Comparison of ENCODE assay signal across 11 cellular contexts in the genomic region with DNA sequence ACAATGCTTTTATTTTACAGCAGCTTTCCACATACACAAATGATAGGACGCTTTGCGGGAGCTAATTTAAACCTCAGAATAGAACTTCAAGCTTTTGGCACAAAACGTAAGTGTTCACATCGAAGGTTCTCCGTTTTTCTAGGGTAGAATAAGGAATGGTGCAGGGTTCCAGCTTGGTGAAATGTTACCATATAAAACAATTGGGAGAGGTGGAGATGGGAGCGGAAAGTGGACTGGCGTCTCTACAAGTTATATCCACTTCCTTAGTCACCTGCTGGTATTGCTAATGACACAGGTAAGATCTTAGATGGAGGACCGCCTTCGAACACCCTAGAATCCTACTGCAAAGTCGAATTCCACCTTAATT. TPM values are rescaled to one million over a fixed set of nuclear protein-coding genes. Genes with fewer than 3 reads are reported as not detected.
DNase-seq lines count a peak whose midpoint lies in the region; ATAC-seq and TF ChIP-seq lines count a peak whose summit lies in the region.
"Had no signal": no experiment of that assay in that cellular context is flagged by ENCODE, and none has a peak within 500 bp of the region (broad histone marks: within the 10 kb centered on the region; RNA-seq: fewer than 3 reads in every experiment).

No MANE protein-coding gene starts in this region.

- H4K20me1 ChIP-seq in OCI-LY3 (ENCODE audit: insufficient read depth, low read length) = no peaks in the 10 kb centered on the region

- TF ChIP-seq CTCF in OCI-LY3 (IDR thresholded peaks at IDR 0.05; ENCODE audit: low read depth, low read length) (no peak), parathyroid adenoma (IDR thresholded peaks at IDR 0.05) (no peak)

- no peaks in the 10 kb centered on the region for H3K36me3 Mint-ChIP-seq in activated T-cell treated with anti-CD3 and anti-CD28 coated beads, Interleukin-2, amount 50 U/mL, for 4 hours (ENCODE audit: insufficient read depth)
- H3K36me3 Mint-ChIP-seq in dendritic cell treated with granulocyte-macrophage colony-stimulating factor and Interleukin-4, amounts not matched to agents 40 ng/mL and 50 ng/mL, for 4 days (ENCODE audit: low read depth) = no peaks in the 10 kb centered on the region

- intact Hi-C loops in dendritic cell treated with granulocyte-macrophage colony-stimulating factor and Interleukin-4, amounts not matched to agents 40 ng/mL and 50 ng/mL, for 4 days (cut with micrococcal nuclease) = loop anchor here (1.0 to 5.0 kb wide), 2 partner anchors 104 to 186 kb away; no protein-coding TSS in a partner anchor
- intact Hi-C loops in posterior cingulate gyrus (cut with DNase I) = loop anchor here (1.0 kb wide), 1 partner anchor 186 kb away; no protein-coding TSS in a partner anchor

- no peak overlapping the region for H3K9ac ChIP-seq in OCI-LY3 (ENCODE audit: low read length)
- no peak overlapping the region for H3K9ac ChIP-seq in parathyroid adenoma

- no peaks in the 10 kb centered on the region for H3K9me3 ChIP-seq in OCI-LY3 (ENCODE audit: insufficient read depth, low read length)
- no peaks in the 10 kb centered on the region for H3K9me3 ChIP-seq in parathyroid adenoma (ENCODE audit: control insufficient read depth, low read length)
- H3K9me3 ChIP-seq: left ventricle myocardium inferior, tibial artery had no signal

- no peak for DNase-seq in activated T-cell treated with anti-CD3 and anti-CD28 coated beads, Interleukin-2, amount 50 U/mL, for 4 hours
- no peak for DNase-seq in activated T-cell treated with anti-CD3 and anti-CD28 coated beads for 4 hours
- DNase-seq in stimulated activated CD4-positive, alpha-beta T cell treated with anti-CD3 and anti-CD28 coated beads, Interleukin-2, amount 100 ng/mL, for 24 hours = no peak
- no peak for DNase-seq in posterior cingulate gyrus

- H3K4me3 ChIP-seq in OCI-LY3 (ENCODE audit: low read length) (0 out of 2 replicates have a peak overlapping the region, but pooled peaks have one; percentile 84), parathyroid adenoma (ENCODE audit: low read depth, low read length) (no peak overlapping the region)

- no peaks in the 10 kb centered on the region for H3K79me2 ChIP-seq in OCI-LY3 (ENCODE audit: low read length)
- H3K79me2 ChIP-seq in parathyroid adenoma = no peaks in the 10 kb centered on the region

- H3K4me2 ChIP-seq in OCI-LY3 (ENCODE audit: low read length) (peak overlapping the region; percentile 69), parathyroid adenoma (ENCODE audit: low read length) (no peak overlapping the region)

- H3K27ac Mint-ChIP-seq in dendritic cell treated with granulocyte-macrophage colony-stimulating factor and Interleukin-4, amounts not matched to agents 40 ng/mL and 50 ng/mL, for 4 days = peak overlapping the region; percentile 57

- peaks cover 6% of the 10 kb centered on the region for H3K4me1 ChIP-seq in OCI-LY3 (ENCODE audit: low read length)
- H3K4me1 ChIP-seq in parathyroid adenoma = no peaks in the 10 kb centered on the region

- peaks cover 17% of the 10 kb centered on the region for H3K4me1 Mint-ChIP-seq in activated T-cell treated with anti-CD3 and anti-CD28 coated beads, Interleukin-2, amount 50 U/mL, for 4 hours (ENCODE audit: low read depth)
- H3K4me1 Mint-ChIP-seq in dendritic cell treated with granulocyte-macrophage colony-stimulating factor and Interleukin-4, amounts not matched to agents 40 ng/mL and 50 ng/mL, for 4 days (ENCODE audit: low read depth) = peaks cover 22% of the 10 kb centered on the region

- H2AFZ ChIP-seq in OCI-LY3 (ENCODE audit: low read depth, low read length) (peak overlapping the region; percentile 9; the same call in 1 of the 2 replicates), parathyroid adenoma (peak overlapping the region; percentile 82)

- H3K4me3 Mint-ChIP-seq in activated T-cell treated with anti-CD3 and anti-CD28 coated beads, Interleukin-2, amount 50 U/mL, for 4 hours = peak overlapping the region; percentile 77
- no peak overlapping the region for H3K4me3 Mint-ChIP-seq in dendritic cell treated with granulocyte-macrophage colony-stimulating factor and Interleukin-4, amounts not matched to agents 40 ng/mL and 50 ng/mL, for 4 days

- H3K27me3 Mint-ChIP-seq in activated T-cell treated with anti-CD3 and anti-CD28 coated beads, Interleukin-2, amount 50 U/mL, for 4 hours (ENCODE audit: low read depth) = peaks cover 21% of the 10 kb centered on the region
- H3K27me3 Mint-ChIP-seq in dendritic cell treated with granulocyte-macrophage colony-stimulating factor and Interleukin-4, amounts not matched to agents 40 ng/mL and 50 ng/mL, for 4 days = peaks cover 34% of the 10 kb centered on the region

- H3K27me3 ChIP-seq in OCI-LY3 (ENCODE audit: low read depth, low read length) = peaks cover 11% of the 10 kb centered on the region; the same call in 1 of the 2 replicates
- H3K27me3 ChIP-seq in parathyroid adenoma (ENCODE audit: control insufficient read depth, insufficient read depth, low read length) = no peaks in the 10 kb centered on the region

- no peak overlapping the region for H3K27ac ChIP-seq in OCI-LY3 (ENCODE audit: low read length)
- no peak overlapping the region for H3K27ac ChIP-seq in parathyroid adenoma
- H3K27ac ChIP-seq: WERI-Rb-1 had no signal

- H3K36me3 ChIP-seq in OCI-LY3 (replicated peaks; ENCODE audit: low read depth, low read length) (no peaks in the 10 kb centered on the region), parathyroid adenoma (ENCODE audit: control insufficient read depth, insufficient read depth, low read length) (no peaks in the 10 kb centered on the region)
- H3K36me3 ChIP-seq: left ventricle myocardium inferior, tibial artery, WERI-Rb-1 had no signal

- H3K9me3 Mint-ChIP-seq in activated T-cell treated with anti-CD3 and anti-CD28 coated beads, Interleukin-2, amount 50 U/mL, for 4 hours = no peaks in the 10 kb centered on the region
- no peaks in the 10 kb centered on the region for H3K9me3 Mint-ChIP-seq in dendritic cell treated with granulocyte-macrophage colony-stimulating factor and Interleukin-4, amounts not matched to agents 40 ng/mL and 50 ng/mL, for 4 days

- ATAC-seq in activated T-cell treated with anti-CD3 and anti-CD28 coated beads, Interleukin-2, amount 50 U/mL, for 4 hours = no peak
- ATAC-seq in HG03469 (IDR thresholded peaks at IDR 0.05; ENCODE audit: unreplicated experiment) = no peak

RNA-seq across cellular contexts. Expression of a gene that starts 1.7 kb away (rescaled TPM):
- total RNA-seq in activated T-cell treated with anti-CD3 and anti-CD28 coated beads, Interleukin-2, amount 50 U/mL, for 4 hours = under 1 TPM; 0.18 to 0.49 (median 0.18) TPM

RNA-seq across cellular contexts. Expression of a gene that starts 15.7 kb away (rescaled TPM):
- total RNA-seq in activated T-cell treated with anti-CD3 and anti-CD28 coated beads, Interleukin-2, amount 50 U/mL, for 4 hours = 10 to 100 TPM; 21.6 to 22.5 (median 22.1) TPM
